In genomic region chr9:86354882-86355399, GRCh38 we compare ENCODE assay signal across 8 cellular contexts. TPM values are rescaled to one million over a fixed set of nuclear protein-coding genes. Genes with fewer than 3 reads are reported as not detected.
DNase-seq lines count a peak whose midpoint lies in the region; ATAC-seq and TF ChIP-seq lines count a peak whose summit lies in the region.

No MANE protein-coding gene starts in this region.

- peak overlapping the region; percentile 92 for H3K4me3 ChIP-seq in AG04450 (ENCODE audit: low read depth, low read length)
- H3K4me3 ChIP-seq in iPS-11a (ENCODE audit: low read depth, low read length), result peak overlapping the region; percentile 95

- peak overlapping the region; percentile 96 for H3K4me3 Mint-ChIP-seq in activated naive CD8-positive, alpha-beta T cell
- H3K4me3 Mint-ChIP-seq in stimulated activated memory B cell treated with anti-CD40 and anti-IgM and Interleukin-4, amounts not matched to agents 10 μg/mL and 1 μg/mL and 100 μg/mL, for 72 hours, result peak overlapping the region; percentile 99

- no peaks in the 10 kb centered on the region for H3K27me3 Mint-ChIP-seq in activated naive CD8-positive, alpha-beta T cell
- H3K27me3 Mint-ChIP-seq in stimulated activated memory B cell treated with anti-CD40 and anti-IgM and Interleukin-4, amounts not matched to agents 10 μg/mL and 1 μg/mL and 100 μg/mL, for 72 hours, result no peaks in the 10 kb centered on the region

- peak; percentile 13; the same call in 1 of the 2 replicates for TF ChIP-seq CTCF in AG04450 (IDR thresholded peaks at IDR 0.05; ENCODE audit: low read depth, low read length)

- no peaks in the 10 kb centered on the region for H3K9me3 Mint-ChIP-seq in activated naive CD8-positive, alpha-beta T cell (ENCODE audit: low read depth)
- H3K9me3 Mint-ChIP-seq in stimulated activated memory B cell treated with anti-CD40 and anti-IgM and Interleukin-4, amounts not matched to agents 10 μg/mL and 1 μg/mL and 100 μg/mL, for 72 hours, result no peaks in the 10 kb centered on the region

- H3K27ac ChIP-seq in AG04450 (ENCODE audit: low read depth, low read length), result peak overlapping the region; percentile 85

- DNase-seq in AG04450 (ENCODE audit: low read depth, low spot score), result no peak
- peak; percentile 23 for DNase-seq in HEK293T (ENCODE audit: extremely low spot score)
- DNase-seq in cerebellar nuclear complex (lab: John Stamatoyannopoulos, UW), result no peak
- no peak for DNase-seq in H4 (ENCODE audit: low spot score)
- no peak for DNase-seq in ACHN

- ATAC-seq in stimulated activated memory B cell treated with anti-CD40 and anti-IgM and Interleukin-4, amounts not matched to agents 10 μg/mL and 1 μg/mL and 100 μg/mL, for 72 hours, result no peak

- H3K4me1 Mint-ChIP-seq in activated naive CD8-positive, alpha-beta T cell (ENCODE audit: low read depth), result peaks cover 37% of the 10 kb centered on the region
- H3K4me1 Mint-ChIP-seq in stimulated activated memory B cell treated with anti-CD40 and anti-IgM and Interleukin-4, amounts not matched to agents 10 μg/mL and 1 μg/mL and 100 μg/mL, for 72 hours, result peaks cover 46% of the 10 kb centered on the region

- in situ Hi-C loops in ACHN (cut with HindIII; ENCODE audit: low pct_ligation_motif_present, low pct_unique_long_range_greater_than_20kb, low sequenced_read_pairs), result no loop called here

- no peaks in the 10 kb centered on the region; the same call in 1 of the 2 replicates for H3K9me3 ChIP-seq in AG04450 (ENCODE audit: control insufficient read depth, insufficient read depth, low read length)

- no peaks in the 10 kb centered on the region for H3K27me3 ChIP-seq in AG04450 (ENCODE audit: control insufficient read depth, insufficient read depth, low read length)

- POLR2A ChIA-PET in AG04450 (lab: Yijun Ruan, JAX), result interaction anchor here (0.7 kb wide), 1 partner anchor 31 kb away, joined by 4 read pairs; no protein-coding TSS in a partner anchor
- POLR2A ChIA-PET in HEK293T (lab: Yijun Ruan, JAX), result no interaction called here

- H3K27ac Mint-ChIP-seq in activated naive CD8-positive, alpha-beta T cell, result peak overlapping the region; percentile 92
- H3K27ac Mint-ChIP-seq in stimulated activated memory B cell treated with anti-CD40 and anti-IgM and Interleukin-4, amounts not matched to agents 10 μg/mL and 1 μg/mL and 100 μg/mL, for 72 hours, result peak overlapping the region; percentile 94

- peaks cover 8% of the 10 kb centered on the region for H3K36me3 Mint-ChIP-seq in activated naive CD8-positive, alpha-beta T cell
- peaks cover 8% of the 10 kb centered on the region for H3K36me3 Mint-ChIP-seq in stimulated activated memory B cell treated with anti-CD40 and anti-IgM and Interleukin-4, amounts not matched to agents 10 μg/mL and 1 μg/mL and 100 μg/mL, for 72 hours

- CTCF ChIA-PET in AG04450 (lab: Charles Lee) (no interaction called here), HEK293T (lab: Yijun Ruan, JAX) (interaction anchor here (0.6 kb wide), 1 partner anchor 64 kb away, joined by 3 read pairs; no protein-coding TSS in a partner anchor)

TF ChIP-seq in HEK293T, 16 proteins besides CTCF, POLR2A, EP300 and RAD21:
- TF ChIP-seq SUZ12 (IDR thresholded peaks at IDR 0.05) (no peak), ZNF384 (IDR thresholded peaks at IDR 0.05) (0 out of 2 replicates have a peak, but pooled peaks have one; percentile 25), L3MBTL2 (conservative IDR thresholded peaks at IDR 0.05) (peak; percentile 28; the same call in 1 of the 2 replicates)

RNA-seq across cellular contexts. Expression of gene TUT7, which starts 0.7 kb away (rescaled TPM):
- 25.7 and 31.8 TPM in 2 replicates for polyA plus RNA-seq in AG04450 (2011; rRNA removed)
- 26.8 and 52.0 TPM in 2 replicates for polyA minus RNA-seq in AG04450 (2011; rRNA and poly(A)+ RNA removed)
- total RNA-seq in H4 (2014; rRNA removed; shearing (Covaris generic)), result 11.8 and 13.5 TPM in 2 replicates
